ENCODE assay signal across 16 cellular contexts in the genomic region with DNA sequence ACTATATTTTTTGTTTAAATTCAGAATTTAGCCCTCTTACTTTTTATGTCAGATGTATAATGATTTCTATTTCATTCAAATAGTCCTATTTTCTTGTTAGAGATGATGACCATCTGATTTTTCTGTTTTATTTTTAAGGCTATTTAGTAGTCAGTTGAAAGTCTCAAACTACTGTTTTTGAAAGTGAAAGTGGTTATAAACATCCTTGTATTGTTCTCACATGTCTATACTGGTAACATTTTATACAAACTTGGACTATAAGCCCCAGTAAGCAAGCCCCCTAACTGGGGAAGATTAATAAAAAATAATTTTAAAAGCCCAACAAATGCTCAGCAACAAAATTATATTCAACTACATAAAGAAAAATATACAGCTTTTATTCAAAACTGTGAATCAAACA.
DNase-seq lines count a peak whose midpoint lies in the region; ATAC-seq and TF ChIP-seq lines count a peak whose summit lies in the region.
"Had no signal": no experiment of that assay in that cellular context is flagged by ENCODE, and none has a peak within 500 bp of the region (broad histone marks: within the 10 kb centered on the region; RNA-seq: fewer than 3 reads in every experiment).

No MANE protein-coding gene starts in this region.

- peak overlapping the region; percentile 36 for H3K27ac Mint-ChIP-seq in MCF 10A (ENCODE audit: low read depth, unreplicated experiment)
- H3K27ac Mint-ChIP-seq in CD8-positive, alpha-beta T cell: no peak overlapping the region
- H3K27ac Mint-ChIP-seq: activated T-helper 2 cell treated with anti-CD3 and anti-CD28 coated beads, Interferon-gamma antibody, Interleukin-2, Interleukin-4, amounts not matched to agents 10 μg/mL and 5 μg/mL and 100 μg/mL, durations not matched to agents 14 hours and 24 hours and 36 hours; natural killer cell treated with Interleukin-12 subunit alpha and Interleukin-12 subunit beta and Interleukin-15 and Interleukin-18, amount 100 ng/mL, for 72 hours; stimulated activated naive CD8-positive, alpha-beta T cell treated with anti-CD3 and anti-CD28 coated beads, Interleukin-15, Interleukin-2, amounts not matched to agents 100 ng/mL and 50 ng/mL, for 24 hours had no signal

- peaks cover 6% of the 10 kb centered on the region for H3K4me1 Mint-ChIP-seq in MCF 10A (ENCODE audit: insufficient read depth, unreplicated experiment)
- H3K4me1 Mint-ChIP-seq in CD8-positive, alpha-beta T cell (ENCODE audit: low read depth): no peaks in the 10 kb centered on the region

- H3K36me3 ChIP-seq in breast epithelium (no peaks in the 10 kb centered on the region), Loucy (ENCODE audit: insufficient read depth, low read length) (no peaks in the 10 kb centered on the region), ovary (no peaks in the 10 kb centered on the region), Peyer's patch (no peaks in the 10 kb centered on the region)
- H3K36me3 ChIP-seq in CD8-positive, alpha-beta T cell (ENCODE audit: insufficient read depth, low read length): no peaks in the 10 kb centered on the region

- H3K9ac ChIP-seq in Loucy (ENCODE audit: low read depth, low read length, poor library complexity, severe bottlenecking): peak overlapping the region; percentile 49

- DNase-seq in MCF 10A (ENCODE audit: unreplicated experiment): no peak
- DNase-seq in breast epithelium (ENCODE audit: low spot score in 2 of 2): no peak
- no peak for DNase-seq in CD8-positive, alpha-beta T cell
- DNase-seq in ovary: no peak
- DNase-seq in Peyer's patch: no peak
- no peak for DNase-seq in hippocampal formation (lab: John Stamatoyannopoulos, UW)
- DNase-seq: 8988T, DMS79, NCI-H1105 treated with DMSO at 0.1 percent for 48 hours, NCI-H2171 treated with DMSO at 0.1 percent for 48 hours had no signal

- H3K4me3 Mint-ChIP-seq in MCF 10A (ENCODE audit: unreplicated experiment): no peak overlapping the region
- no peak overlapping the region for H3K4me3 Mint-ChIP-seq in CD8-positive, alpha-beta T cell
- H3K4me3 Mint-ChIP-seq: natural killer cell treated with Interleukin-12 subunit alpha and Interleukin-12 subunit beta and Interleukin-15 and Interleukin-18, amount 100 ng/mL, for 72 hours; stimulated activated naive CD8-positive, alpha-beta T cell treated with anti-CD3 and anti-CD28 coated beads, Interleukin-15, Interleukin-2, amounts not matched to agents 100 ng/mL and 50 ng/mL, for 24 hours had no signal

- BruUV-seq in MCF 10A (replicated peaks; lab: Mats Ljungman, UMichigan): no TSS peak

- H3F3A ChIP-seq in Loucy (ENCODE audit: low read depth): no peaks in the 10 kb centered on the region

- peaks cover under 1% of the 10 kb centered on the region for H3K9me3 Mint-ChIP-seq in MCF 10A (ENCODE audit: unreplicated experiment)
- peaks cover 10% of the 10 kb centered on the region for H3K9me3 Mint-ChIP-seq in CD8-positive, alpha-beta T cell
- H3K9me3 Mint-ChIP-seq: activated T-helper 2 cell treated with anti-CD3 and anti-CD28 coated beads, Interferon-gamma antibody, Interleukin-2, Interleukin-4, amounts not matched to agents 10 μg/mL and 5 μg/mL and 100 μg/mL, durations not matched to agents 14 hours and 24 hours and 36 hours had no signal

- no peaks in the 10 kb centered on the region for H3K27me3 Mint-ChIP-seq in MCF 10A (ENCODE audit: insufficient read depth, unreplicated experiment)
- no peaks in the 10 kb centered on the region for H3K27me3 Mint-ChIP-seq in CD8-positive, alpha-beta T cell (ENCODE audit: low read depth)
- H3K27me3 Mint-ChIP-seq: natural killer cell treated with Interleukin-12 subunit alpha and Interleukin-12 subunit beta and Interleukin-15 and Interleukin-18, amount 100 ng/mL, for 72 hours; stimulated activated naive CD8-positive, alpha-beta T cell treated with anti-CD3 and anti-CD28 coated beads, Interleukin-15, Interleukin-2, amounts not matched to agents 100 ng/mL and 50 ng/mL, for 24 hours had no signal

- no peaks in the 10 kb centered on the region for H3K4me1 ChIP-seq in breast epithelium
- peaks cover 29% of the 10 kb centered on the region for H3K4me1 ChIP-seq in Loucy (ENCODE audit: insufficient read depth, low read length, poor library complexity, severe bottlenecking)
- no peaks in the 10 kb centered on the region for H3K4me1 ChIP-seq in CD8-positive, alpha-beta T cell (ENCODE audit: insufficient read depth, low read length)
- no peaks in the 10 kb centered on the region for H3K4me1 ChIP-seq in ovary (ENCODE audit: insufficient read depth)
- H3K4me1 ChIP-seq in Peyer's patch: no peaks in the 10 kb centered on the region

- no peaks in the 10 kb centered on the region for H3K79me2 ChIP-seq in Loucy (ENCODE audit: insufficient read depth, low read length)

- CTCF ChIA-PET in MCF 10A (lab: Yijun Ruan, JAX): no interaction called here
- CTCF ChIA-PET in CD8-positive, alpha-beta T cell (lab: Charles Lee): no interaction called here

- H3K4me3 ChIP-seq in breast epithelium: no peak overlapping the region
- peak overlapping the region; percentile 42 for H3K4me3 ChIP-seq in Loucy (ENCODE audit: low read length, poor library complexity, severe bottlenecking)
- no peak overlapping the region for H3K4me3 ChIP-seq in CD8-positive, alpha-beta T cell (ENCODE audit: low read depth, low read length)
- H3K4me3 ChIP-seq in ovary: no peak overlapping the region
- no peak overlapping the region for H3K4me3 ChIP-seq in Peyer's patch

- no peak for TF ChIP-seq POLR2A in breast epithelium (IDR thresholded peaks at IDR 0.05)
- TF ChIP-seq POLR2A in ovary (IDR thresholded peaks at IDR 0.05): no peak
- no peak for TF ChIP-seq POLR2A in Peyer's patch (IDR thresholded peaks at IDR 0.05)

- H3K27ac ChIP-seq in breast epithelium (no peak overlapping the region), ovary (no peak overlapping the region), Peyer's patch (no peak overlapping the region)
- no peak overlapping the region for H3K27ac ChIP-seq in CD8-positive, alpha-beta T cell (ENCODE audit: low read depth, low read length)

- POLR2A ChIA-PET in MCF 10A (lab: Yijun Ruan, JAX): no interaction called here
- POLR2A ChIA-PET in CD8-positive, alpha-beta T cell (lab: Charles Lee): no interaction called here

- H3K4me2 ChIP-seq in Loucy (ENCODE audit: low read depth, low read length, poor library complexity, severe bottlenecking): peak overlapping the region; percentile 52

- no peaks in the 10 kb centered on the region for H3K36me3 Mint-ChIP-seq in MCF 10A (ENCODE audit: insufficient read depth, unreplicated experiment)
- no peaks in the 10 kb centered on the region for H3K36me3 Mint-ChIP-seq in CD8-positive, alpha-beta T cell
- H3K36me3 Mint-ChIP-seq: natural killer cell treated with Interleukin-12 subunit alpha and Interleukin-12 subunit beta and Interleukin-15 and Interleukin-18, amount 100 ng/mL, for 72 hours had no signal

- TF ChIP-seq EP300 in ovary (IDR thresholded peaks at IDR 0.05): no peak

- peak overlapping the region; percentile 87 for H2AFZ ChIP-seq in Loucy (ENCODE audit: low read length)

- no peak for TF ChIP-seq CTCF in MCF 10A (IDR thresholded peaks at IDR 0.05; ENCODE audit: unreplicated experiment)
- TF ChIP-seq CTCF in breast epithelium (IDR thresholded peaks at IDR 0.05): no peak
- no peak for TF ChIP-seq CTCF in Loucy (conservative IDR thresholded peaks at IDR 0.05; ENCODE audit: low read length)
- TF ChIP-seq CTCF in CD8-positive, alpha-beta T cell (IDR thresholded peaks at IDR 0.05): no peak
- no peak for TF ChIP-seq CTCF in ovary (IDR thresholded peaks at IDR 0.05)
- TF ChIP-seq CTCF in Peyer's patch (IDR thresholded peaks at IDR 0.05): no peak

- H3K9me3 ChIP-seq in breast epithelium: no peaks in the 10 kb centered on the region
- no peaks in the 10 kb centered on the region for H3K9me3 ChIP-seq in Loucy (ENCODE audit: insufficient read depth, low read depth, low read length)
- H3K9me3 ChIP-seq in CD8-positive, alpha-beta T cell (ENCODE audit: low read length): no peaks in the 10 kb centered on the region
- H3K9me3 ChIP-seq in ovary: no peaks in the 10 kb centered on the region
- no peaks in the 10 kb centered on the region for H3K9me3 ChIP-seq in Peyer's patch

- ATAC-seq in HG02798 (IDR thresholded peaks at IDR 0.05; ENCODE audit: poor library complexity, unreplicated experiment): peak; percentile 53
- no peak for ATAC-seq in CD8-positive, alpha-beta T cell
- ATAC-seq: natural killer cell treated with Interleukin-12 subunit alpha and Interleukin-12 subunit beta and Interleukin-15 and Interleukin-18, amount 100 ng/mL, for 72 hours; Right ventricle myocardium inferior had no signal

- no peaks in the 10 kb centered on the region for H3K9me2 ChIP-seq in Loucy (replicated peaks; ENCODE audit: low read depth, low read length)

- no peaks in the 10 kb centered on the region for H4K20me1 ChIP-seq in Loucy (ENCODE audit: insufficient read depth, low read length, poor library complexity, severe bottlenecking)

- no peaks in the 10 kb centered on the region for H3K27me3 ChIP-seq in breast epithelium
- H3K27me3 ChIP-seq in Loucy (ENCODE audit: insufficient read depth, low read length, poor library complexity, severe bottlenecking): no peaks in the 10 kb centered on the region
- no peaks in the 10 kb centered on the region for H3K27me3 ChIP-seq in CD8-positive, alpha-beta T cell (ENCODE audit: insufficient read depth, low read length)
- H3K27me3 ChIP-seq in ovary: no peaks in the 10 kb centered on the region
- H3K27me3 ChIP-seq in Peyer's patch: no peaks in the 10 kb centered on the region

- intact Hi-C loops in MCF 10A (cut with micrococcal nuclease) (no loop called here), breast epithelium (cut with DNase I; ENCODE audit: low total_unique reads) (no loop called here), ovary (cut with DNase I) (no loop called here)
- intact Hi-C loops in CD8-positive, alpha-beta T cell (cut with DNase I, micrococcal nuclease): no loop called here
